Comparison of ENCODE assay signal across 1 cellular context in genomic region chr15:52261498-52262242, GRCh38.
TF ChIP-seq lines count a peak whose summit lies in the region.

No MANE protein-coding gene starts in this region.

TF ChIP-seq in GM12878, 131 proteins besides CTCF, POLR2A, EP300 and RAD21 (continued from another document and continues in another):
- TF ChIP-seq RUNX3 (IDR thresholded peaks at IDR 0.05; ENCODE audit: low read length) (peak; percentile 55; the same call in 1 of the 2 replicates), ZNF687 (IDR thresholded peaks at IDR 0.05) (peak; percentile 38; the same call in 1 of the 2 replicates), ATF3 (IDR thresholded peaks at IDR 0.05; ENCODE audit: borderline replicate concordance, extremely low read depth, low read depth, low read length) (no peak), FOXK2 (IDR thresholded peaks at IDR 0.05) (no peak), CHD4 (IDR thresholded peaks at IDR 0.05) (no peak), ZNF274 (IDR thresholded peaks at IDR 0.05; ENCODE audit: insufficient read depth, insufficient read length) (no peak), ZBED1 (IDR thresholded peaks at IDR 0.05; ENCODE audit: borderline replicate concordance) (0 out of 2 replicates have a peak, but pooled peaks have one; percentile 27), ZNF24 (IDR thresholded peaks at IDR 0.05) (no peak), POU2F2 (IDR thresholded peaks at IDR 0.05; ENCODE audit: borderline replicate concordance, low read depth, low read length) (no peak; the same call in 2 of the 3 replicates), MEF2B (IDR thresholded peaks at IDR 0.05; ENCODE audit: partially characterized antibody, poor library complexity, severe bottlenecking) (no peak), IRF3 (IDR thresholded peaks at IDR 0.05) (no peak), TCF3 (IDR thresholded peaks at IDR 0.05; ENCODE audit: borderline replicate concordance, insufficient read depth, low read depth, low read length) (0 out of 2 replicates have a peak, but pooled peaks have one; percentile 72), RCOR1 (conservative IDR thresholded peaks at IDR 0.05; ENCODE audit: low read depth, low read length) (no peak), CEBPB (IDR thresholded peaks at IDR 0.05; ENCODE audit: borderline replicate concordance in 1 of 2, low read depth in 2 of 2, low read length in 2 of 2) (no peak), FOS (IDR thresholded peaks at IDR 0.05; ENCODE audit: borderline replicate concordance, extremely low read depth, insufficient read length) (no peak), PRDM15 (CRISPR knock-in tag; IDR thresholded peaks at IDR 0.05) (no peak), NR2C2 (IDR thresholded peaks at IDR 0.05; ENCODE audit: borderline replicate concordance, control insufficient read depth, insufficient read length, low read depth) (no peak), CBX5 (IDR thresholded peaks at IDR 0.05; ENCODE audit: low read depth) (no peak), ETV6 (conservative IDR thresholded peaks at IDR 0.05 in 1 of 2, IDR thresholded peaks at IDR 0.05 in 1 of 2; ENCODE audit: borderline replicate concordance in 1 of 2, low read depth in 1 of 2) (peak in 1 of 2 experiments; percentile 55; a peak in 1 of 4 replicates), PML (IDR thresholded peaks at IDR 0.05; ENCODE audit: low read length) (no peak), SRF (IDR thresholded peaks at IDR 0.05; ENCODE audit: low read depth in 2 of 2, low read length in 2 of 2) (peak; percentile 96 to 99), MLLT1 (IDR thresholded peaks at IDR 0.05) (no peak), BCLAF1 (IDR thresholded peaks at IDR 0.05) (no peak), SIX5 (IDR thresholded peaks at IDR 0.05; ENCODE audit: low read depth, low read length, severe bottlenecking) (no peak), RB1 (IDR thresholded peaks at IDR 0.05; ENCODE audit: borderline replicate concordance) (no peak), NFXL1 (IDR thresholded peaks at IDR 0.05; ENCODE audit: borderline replicate concordance) (no peak), SUZ12 (IDR thresholded peaks at IDR 0.05; ENCODE audit: unreplicated experiment) (no peak), IRF4 (IDR thresholded peaks at IDR 0.05; ENCODE audit: low read depth, low read length) (peak; percentile 51; the same call in 1 of the 2 replicates), ZNF207 (IDR thresholded peaks at IDR 0.05; ENCODE audit: borderline replicate concordance) (no peak), SMARCA5 (IDR thresholded peaks at IDR 0.05) (no peak), RBBP5 (conservative IDR thresholded peaks at IDR 0.05) (no peak), NBN (IDR thresholded peaks at IDR 0.05) (no peak), RFX5 (IDR thresholded peaks at IDR 0.05; ENCODE audit: low read depth, low read length) (no peak), ELK1 (IDR thresholded peaks at IDR 0.05; ENCODE audit: low read depth, low read length) (peak; percentile 40; the same call in 1 of the 2 replicates), SREBF1 (IDR thresholded peaks at IDR 0.05; ENCODE audit: low read length) (no peak), TCF12 (IDR thresholded peaks at IDR 0.05; ENCODE audit: low read depth, low read length) (peak; percentile 81), MXI1 (IDR thresholded peaks at IDR 0.05; ENCODE audit: low read depth, low read length) (0 out of 2 replicates have a peak, but pooled peaks have one; percentile 20), MTA2 (IDR thresholded peaks at IDR 0.05; ENCODE audit: low read depth) (0 out of 2 replicates have a peak, but pooled peaks have one; percentile 6), HCFC1 (IDR thresholded peaks at IDR 0.05; ENCODE audit: low read length) (no peak), IRF5 (IDR thresholded peaks at IDR 0.05; ENCODE audit: borderline replicate concordance) (no peak), SMAD1 (IDR thresholded peaks at IDR 0.05; ENCODE audit: low read depth, partially characterized antibody) (no peak), NR2F1 (conservative IDR thresholded peaks at IDR 0.05) (no peak), PAX5 (IDR thresholded peaks at IDR 0.05; ENCODE audit: borderline replicate concordance, low read depth, low read length) (no peak; the same call in 1 of the 2 replicates)
